30 cellular contexts compared by ENCODE assay signal in genomic region chr14:104818714-104819161, GRCh38. TPM values are rescaled to one million over a fixed set of nuclear protein-coding genes. Genes with fewer than 3 reads are reported as not detected.
A peak's percentile ranks its signal among the peaks of the same experiment; 100 is the strongest.
DNase-seq lines count a peak whose midpoint lies in the region; ATAC-seq and TF ChIP-seq lines count a peak whose summit lies in the region.
"Had no signal": no experiment of that assay in that cellular context is flagged by ENCODE, and none has a peak within 500 bp of the region (broad histone marks: within the 10 kb centered on the region; RNA-seq: fewer than 3 reads in every experiment).

No MANE protein-coding gene starts in this region.

- TF ChIP-seq CTCF in CD4-positive, alpha-beta T cell (IDR thresholded peaks at IDR 0.05): no peak
- TF ChIP-seq CTCF in WTC11 (IDR thresholded peaks at IDR 0.05) (no peak), ovary (IDR thresholded peaks at IDR 0.05) (no peak)

- TF ChIP-seq POLR2A in ovary (IDR thresholded peaks at IDR 0.05): no peak

- TF ChIP-seq EP300 in ovary (IDR thresholded peaks at IDR 0.05): no peak

- DNase-seq in activated CD8-positive, alpha-beta memory T cell treated with anti-CD3 and anti-CD28 coated beads for 24 hours: peak; percentile 54
- DNase-seq in activated CD8-positive, alpha-beta memory T cell treated with anti-CD3 and anti-CD28 coated beads, Interleukin-2, amount 50 U/mL, for 48 hours: no peak
- no peak for DNase-seq in CD4-positive, alpha-beta T cell
- DNase-seq in WTC11 (ENCODE audit: low spot score) (peak; percentile 2), ovary (peak in 3 of 5 donors; percentile 15 to 38 (median 26)), GF-D8 (lab: John Stamatoyannopoulos, UW) (no peak), immature natural killer cell (no peak), RKO (ENCODE audit: low spot score) (no peak)
- DNase-seq: activated CD4-positive, alpha-beta T cell treated with anti-CD3 and anti-CD28 coated beads, Interleukin-2, amount 10 ng/mL, durations not matched to agents 7 days and 5 days; activated CD8-positive, alpha-beta memory T cell treated with anti-CD3 and anti-CD28 coated beads, Interleukin-2, amount 10 ng/mL, durations not matched to agents 7 days and 5 days; activated naive CD4-positive, alpha-beta T cell treated with Interleukin-2 at 50 U/mL for 16 hours; activated T-cell treated with anti-CD3 and anti-CD28 coated beads, Interleukin-2, amount 50 U/mL, for 72 hours; cortex of kidney; effector memory CD8-positive, alpha-beta T cell; erythroblast; glutamatergic neuron; Karpas-422; left ventricle myocardium inferior; NCI-H146; NCI-H446; NCI-H774; occipital lobe; substantia nigra; WERI-Rb-1 had no signal

- H3K4me1 Mint-ChIP-seq in CD4-positive, alpha-beta T cell (ENCODE audit: low read depth): peaks cover 19% of the 10 kb centered on the region
- H3K4me1 Mint-ChIP-seq in WTC11 (peaks cover 20% of the 10 kb centered on the region), immature natural killer cell (peaks cover 16 to 17% of the 10 kb centered on the region in 2 donors)

- ATAC-seq in CD4-positive, alpha-beta T cell (ENCODE audit: poor library complexity): no peak
- ATAC-seq in WTC11: no peak
- ATAC-seq: activated CD8-positive, alpha-beta memory T cell treated with anti-CD3 and anti-CD28 coated beads, Interleukin-2, amount 10 ng/mL, durations not matched to agents 7 days and 5 days; activated T-cell treated with anti-CD3 and anti-CD28 coated beads, Interleukin-2, amount 50 U/mL, for 72 hours; effector memory CD8-positive, alpha-beta T cell; GM23338; stimulated activated memory B cell treated with anti-CD40 and anti-IgM and Interleukin-4, amounts not matched to agents 10 μg/mL and 1 μg/mL and 100 μg/mL, for 72 hours had no signal

- H3K4me3 ChIP-seq in ovary: no peak overlapping the region
- H3K4me3 ChIP-seq: GM23338, left ventricle myocardium inferior, Peyer's patch, skin epidermis, upper lobe of left lung had no signal

- H3K9me3 ChIP-seq in CD4-positive, alpha-beta T cell (ENCODE audit: control insufficient read depth, low read length): no peaks in the 10 kb centered on the region
- no peaks in the 10 kb centered on the region for H3K9me3 ChIP-seq in ovary
- H3K9me3 ChIP-seq: Peyer's patch, upper lobe of left lung had no signal

- no peaks in the 10 kb centered on the region for H3K9me3 Mint-ChIP-seq in CD4-positive, alpha-beta T cell
- H3K9me3 Mint-ChIP-seq in WTC11: no peaks in the 10 kb centered on the region
- H3K9me3 Mint-ChIP-seq in immature natural killer cell: no peaks in the 10 kb centered on the region
- H3K9me3 Mint-ChIP-seq: activated CD4-positive, alpha-beta T cell treated with anti-CD3 and anti-CD28 coated beads, Interleukin-2, amount 10 ng/mL, durations not matched to agents 7 days and 5 days; activated T-cell treated with anti-CD3 and anti-CD28 coated beads, Interleukin-2, amount 50 U/mL, for 72 hours; effector memory CD8-positive, alpha-beta T cell; GM23338; stimulated activated memory B cell treated with anti-CD40 and anti-IgM and Interleukin-4, amounts not matched to agents 10 μg/mL and 1 μg/mL and 100 μg/mL, for 72 hours had no signal

- H3K27me3 ChIP-seq in CD4-positive, alpha-beta T cell (ENCODE audit: control insufficient read depth, insufficient read depth, low read length): no peaks in the 10 kb centered on the region
- H3K27me3 ChIP-seq in ovary: no peaks in the 10 kb centered on the region
- H3K27me3 ChIP-seq: Peyer's patch, upper lobe of left lung had no signal

- H3K4me1 ChIP-seq in ovary (ENCODE audit: insufficient read depth): no peaks in the 10 kb centered on the region

- intact Hi-C loops in CD4-positive, alpha-beta T cell (cut with DNase I, micrococcal nuclease): no loop called here
- intact Hi-C loops in ovary (cut with DNase I): no loop called here

- no peak overlapping the region for H3K27ac ChIP-seq in CD4-positive, alpha-beta T cell (ENCODE audit: low read depth, low read length)
- no peak overlapping the region for H3K27ac ChIP-seq in ovary
- H3K27ac ChIP-seq: left ventricle myocardium inferior, Peyer's patch, skin epidermis, WERI-Rb-1 had no signal

- 86 to 90% (median 88%) methylated on average over 9 of the region's 9 CpGs for WGBS in ovary, 3 donors

- H3K36me3 ChIP-seq in ovary: no peaks in the 10 kb centered on the region
- H3K36me3 ChIP-seq: left ventricle myocardium inferior, Peyer's patch, upper lobe of left lung had no signal

- POLR2A ChIA-PET in CD4-positive, alpha-beta T cell (lab: Charles Lee): no interaction called here
- POLR2A ChIA-PET in WTC11 (lab: Charles Lee): interaction anchor here (1.3 kb wide), 1 partner anchor 66 kb away, joined by 3 read pairs; the partner anchor contains the start of gene SIVA1

- H3K4me3 Mint-ChIP-seq in CD4-positive, alpha-beta T cell: peak overlapping the region; percentile 34
- no peak overlapping the region for H3K4me3 Mint-ChIP-seq in WTC11
- H3K4me3 Mint-ChIP-seq in immature natural killer cell: no peak overlapping the region
- H3K4me3 Mint-ChIP-seq: activated CD4-positive, alpha-beta T cell treated with anti-CD3 and anti-CD28 coated beads, Interleukin-2, amount 10 ng/mL, durations not matched to agents 7 days and 5 days; activated CD8-positive, alpha-beta memory T cell treated with anti-CD3 and anti-CD28 coated beads, Interleukin-2, amount 10 ng/mL, durations not matched to agents 7 days and 5 days; activated T-cell treated with anti-CD3 and anti-CD28 coated beads, Interleukin-2, amount 50 U/mL, for 72 hours; effector memory CD8-positive, alpha-beta T cell; GM23338; stimulated activated memory B cell treated with anti-CD40 and anti-IgM and Interleukin-4, amounts not matched to agents 10 μg/mL and 1 μg/mL and 100 μg/mL, for 72 hours had no signal

- peaks cover 4% of the 10 kb centered on the region for H3K36me3 Mint-ChIP-seq in CD4-positive, alpha-beta T cell (ENCODE audit: low read depth)
- H3K36me3 Mint-ChIP-seq in WTC11 (no peaks in the 10 kb centered on the region; the same call in 1 of the 2 replicates), immature natural killer cell (no peaks in the 10 kb centered on the region)
- H3K36me3 Mint-ChIP-seq: stimulated activated memory B cell treated with anti-CD40 and anti-IgM and Interleukin-4, amounts not matched to agents 10 μg/mL and 1 μg/mL and 100 μg/mL, for 72 hours had no signal

- CTCF ChIA-PET in CD4-positive, alpha-beta T cell (lab: Charles Lee): no interaction called here
- CTCF ChIA-PET in WTC11 (lab: Charles Lee): interaction anchor here (1.2 to 5.2 kb wide), 2 partner anchors 50 to 137 kb away, joined by 3 to 58 read pairs; no protein-coding TSS in a partner anchor

- H3K27me3 Mint-ChIP-seq in CD4-positive, alpha-beta T cell: no peaks in the 10 kb centered on the region
- H3K27me3 Mint-ChIP-seq in WTC11 (ENCODE audit: low read depth) (peaks cover 5% of the 10 kb centered on the region), immature natural killer cell (ENCODE audit: low read depth in 3 of 3) (peaks cover 0 to 2% (median 2%) of the 10 kb centered on the region in 3 donors)
- H3K27me3 Mint-ChIP-seq: activated CD4-positive, alpha-beta T cell treated with anti-CD3 and anti-CD28 coated beads, Interleukin-2, amount 10 ng/mL, durations not matched to agents 7 days and 5 days; activated CD8-positive, alpha-beta memory T cell treated with anti-CD3 and anti-CD28 coated beads, Interleukin-2, amount 10 ng/mL, durations not matched to agents 7 days and 5 days; effector memory CD8-positive, alpha-beta T cell; stimulated activated memory B cell treated with anti-CD40 and anti-IgM and Interleukin-4, amounts not matched to agents 10 μg/mL and 1 μg/mL and 100 μg/mL, for 72 hours had no signal

- H3K27ac Mint-ChIP-seq in CD4-positive, alpha-beta T cell: no peak overlapping the region
- H3K27ac Mint-ChIP-seq in WTC11 (no peak overlapping the region), immature natural killer cell (no peak overlapping the region)
- H3K27ac Mint-ChIP-seq: activated CD4-positive, alpha-beta T cell treated with anti-CD3 and anti-CD28 coated beads, Interleukin-2, amount 10 ng/mL, durations not matched to agents 7 days and 5 days; activated CD8-positive, alpha-beta memory T cell treated with anti-CD3 and anti-CD28 coated beads, Interleukin-2, amount 10 ng/mL, durations not matched to agents 7 days and 5 days; activated T-cell treated with anti-CD3 and anti-CD28 coated beads, Interleukin-2, amount 50 U/mL, for 72 hours; CD14-positive monocyte; GM23338; stimulated activated memory B cell treated with anti-CD40 and anti-IgM and Interleukin-4, amounts not matched to agents 10 μg/mL and 1 μg/mL and 100 μg/mL, for 72 hours had no signal

TF ChIP-seq in WTC11, 78 proteins besides CTCF, POLR2A, EP300 and RAD21:
- TF ChIP-seq HMGA2 (CRISPR knock-in tag; IDR thresholded peaks at IDR 0.05): no peak
- TF ChIP-seq CREB1 (CRISPR knock-in tag; IDR thresholded peaks at IDR 0.05): no peak
- TF ChIP-seq MLX (CRISPR knock-in tag; IDR thresholded peaks at IDR 0.05): no peak
- no peak for TF ChIP-seq RORB (CRISPR knock-in tag; IDR thresholded peaks at IDR 0.05)

RNA-seq across cellular contexts. Expression of gene ZBTB42, which starts 17.8 kb away (rescaled TPM):
- total RNA-seq in CD4-positive, alpha-beta T cell: 1 to 10 TPM; 2.9 to 3.0 TPM
- total RNA-seq in WTC11 (2021) (5.4 to 6.4 TPM (median 5.5 TPM) in 3 replicates), ovary (10 to 100 TPM in 1 of 7 donors, 1 to 10 TPM in 6; 2.0 to 18.7 (median 4.1) TPM)
- polyA plus RNA-seq in ovary (1 to 10 TPM in 1 of 2 donors, under 1 TPM in 1; 0.42 to 1.8 TPM), immature natural killer cell (1 to 10 TPM in 2 of 3 donors, under 1 TPM in 1; 0.25 to 2.4 (median 2.0) TPM)

RNA-seq across cellular contexts. Expression of gene AKT1, which starts 23.2 kb away (rescaled TPM):
- 10 to 100 TPM; 58.8 to 66.5 TPM for total RNA-seq in CD4-positive, alpha-beta T cell
- total RNA-seq in WTC11 (2021) (105 to 121 TPM (median 106 TPM) in 3 replicates), ovary (100 to 1,000 TPM in 4 of 7 donors, 10 to 100 TPM in 3; 58.1 to 105 (median 103) TPM)
- polyA plus RNA-seq in ovary (10 to 100 TPM; 53.9 to 72.6 TPM), immature natural killer cell (10 to 100 TPM; 14.8 to 23.3 (median 21.3) TPM)

RNA-seq across cellular contexts. Expression of gene CEP170B, which starts 46.3 kb away (rescaled TPM):
- 1 to 10 TPM; 4.4 to 4.7 TPM for total RNA-seq in CD4-positive, alpha-beta T cell
- total RNA-seq in WTC11 (2021) (33.6 to 47.0 TPM (median 33.8 TPM) in 3 replicates), ovary (10 to 100 TPM in 4 of 7 donors, 1 to 10 TPM in 3; 3.0 to 22.7 (median 11.7) TPM)
- polyA plus RNA-seq in ovary (1 to 10 TPM; 1.9 to 5.1 TPM), immature natural killer cell (not detected)
- polyA plus RNA-seq: CD14-positive monocyte had no signal

Comparison
In these comparisons a context has a peak if more than half of its experiments do, and no peak if none do; other contexts are left out.
1. DNase-seq: peak in activated CD8-positive, alpha-beta memory T cell treated with anti-CD3 and anti-CD28 coated beads for 24 hours (single experiment), WTC11 (single experiment) and ovary (3 of 5); none in activated CD8-positive, alpha-beta memory T cell treated with anti-CD3 and anti-CD28 coated beads, Interleukin-2, amount 50 U/mL, for 48 hours (single experiment), CD4-positive, alpha-beta T cell (0 of 10), GF-D8 (single experiment), immature natural killer cell (0 of 3) and RKO (single experiment).